Comparison of ENCODE assay signal across 8 cellular contexts in the genomic region with DNA sequence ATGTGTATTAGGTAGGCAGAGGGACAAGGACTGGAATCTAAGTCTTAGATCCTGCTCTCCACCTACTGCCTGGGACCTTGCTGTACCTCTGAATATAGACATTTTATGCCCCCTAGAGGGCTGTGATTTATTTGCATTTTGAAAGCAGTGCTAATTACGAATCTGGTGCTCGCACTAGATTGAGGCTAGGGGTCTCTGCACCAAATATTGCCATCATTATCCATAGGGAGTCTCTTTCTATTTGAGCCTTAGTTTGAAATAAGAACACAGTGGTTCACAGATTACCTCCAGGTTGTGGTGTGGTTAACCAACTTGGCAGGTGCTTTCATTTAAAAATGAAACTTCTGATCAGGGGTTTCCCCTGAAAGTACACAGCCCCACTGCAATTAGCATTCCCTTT. TPM values are rescaled to one million over a fixed set of nuclear protein-coding genes. Genes with fewer than 3 reads are reported as not detected.
A peak's percentile ranks its signal among the peaks of the same experiment; 100 is the strongest.
DNase-seq lines count a peak whose midpoint lies in the region; ATAC-seq and TF ChIP-seq lines count a peak whose summit lies in the region.

No MANE protein-coding gene starts in this region.

- H3K4me3 Mint-ChIP-seq in activated T-cell treated with anti-CD3 and anti-CD28 coated beads, Interleukin-2, amount 50 U/mL, for 24 hours: no peak overlapping the region

- intact Hi-C loops in testis (cut with DNase I; ENCODE audit: low total_unique reads): no loop called here

- H3K4me1 ChIP-seq in BE2C (no peaks in the 10 kb centered on the region), testis (no peaks in the 10 kb centered on the region)

- peaks cover 5% of the 10 kb centered on the region for H3K4me1 Mint-ChIP-seq in activated T-cell treated with anti-CD3 and anti-CD28 coated beads, Interleukin-2, amount 50 U/mL, for 24 hours (ENCODE audit: low read depth)

- H3K27me3 Mint-ChIP-seq in activated T-cell treated with anti-CD3 and anti-CD28 coated beads, Interleukin-2, amount 50 U/mL, for 24 hours: peaks cover 72% of the 10 kb centered on the region

- DNase-seq in BE2C: no peak
- DNase-seq in NCI-H524 treated with DMSO at 0.1 percent for 48 hours (lab: John Stamatoyannopoulos, UW): peak; percentile 0
- peak; percentile 48 for DNase-seq in epidermal melanocyte (ENCODE audit: insufficient read length, low spot score)
- peak; percentile 41 for DNase-seq in testis
- no peak for DNase-seq in activated T-cell treated with anti-CD3 and anti-CD28 coated beads, Interleukin-2, amount 50 U/mL, for 24 hours
- no peak for DNase-seq in KG1 (lab: John Stamatoyannopoulos, UW)

- 51 to 53% methylated on average over 2 of the region's 2 CpGs for WGBS in testis, 2 donors

- H3K27ac Mint-ChIP-seq in activated T-cell treated with anti-CD3 and anti-CD28 coated beads, Interleukin-2, amount 50 U/mL, for 24 hours: no peak overlapping the region

- ATAC-seq in GM18508 (IDR thresholded peaks at IDR 0.05; ENCODE audit: insufficient read depth, unreplicated experiment): peak; percentile 85
- ATAC-seq in HG02798 (IDR thresholded peaks at IDR 0.05; ENCODE audit: poor library complexity, unreplicated experiment): peak; percentile 95

- no peak for TF ChIP-seq POLR2A in testis (IDR thresholded peaks at IDR 0.05)

- no peaks in the 10 kb centered on the region for H3K9me3 Mint-ChIP-seq in activated T-cell treated with anti-CD3 and anti-CD28 coated beads, Interleukin-2, amount 50 U/mL, for 24 hours

- H3K9me3 ChIP-seq in BE2C (no peaks in the 10 kb centered on the region), testis (no peaks in the 10 kb centered on the region)

- no peak overlapping the region for H3K27ac ChIP-seq in testis

- no peak overlapping the region for H3K4me3 ChIP-seq in BE2C (ENCODE audit: low read depth, low read length)
- H3K4me3 ChIP-seq in testis: no peak overlapping the region

- no peaks in the 10 kb centered on the region for H3K36me3 Mint-ChIP-seq in activated T-cell treated with anti-CD3 and anti-CD28 coated beads, Interleukin-2, amount 50 U/mL, for 24 hours (ENCODE audit: low read depth)

- no peaks in the 10 kb centered on the region for H3K36me3 ChIP-seq in BE2C
- H3K36me3 ChIP-seq in testis (ENCODE audit: low read depth, missing control alignments): no peaks in the 10 kb centered on the region

- TF ChIP-seq CTCF in BE2C (IDR thresholded peaks at IDR 0.05; ENCODE audit: low read depth, low read length) (peak; percentile 43), testis (IDR thresholded peaks at IDR 0.05) (peak in 2 of 3 experiments; percentile 19 to 22)

- H3K27me3 ChIP-seq in BE2C: no peaks in the 10 kb centered on the region; the same call in none of the 2 replicates
- H3K27me3 ChIP-seq in testis: no peaks in the 10 kb centered on the region

RNA-seq across cellular contexts. Expression of a gene that starts 41.8 kb away (rescaled TPM):
- 1.8 TPM for polyA plus RNA-seq in BE2C (2012; ENCODE audit: insufficient read depth, insufficient read length, low read depth)
- total RNA-seq in testis: 10 to 100 TPM; 51.9 to 53.8 TPM
- polyA plus RNA-seq in testis (ENCODE audit: insufficient read depth, low read depth, low replicate concordance): 29.0 TPM

RNA-seq across cellular contexts. Expression of a gene that starts 59.4 kb away (rescaled TPM):
- polyA plus RNA-seq in BE2C (2012; ENCODE audit: insufficient read depth, insufficient read length, low read depth): 89.3 TPM
- total RNA-seq in testis: 10 to 100 TPM; 34.3 to 38.3 TPM
- 121 TPM for polyA plus RNA-seq in testis (ENCODE audit: insufficient read depth, low read depth, low replicate concordance)

Comparison
In these comparisons a context has a peak if more than half of its experiments do, and no peak if none do; other contexts are left out.
1. DNase-seq: peak in NCI-H524 treated with DMSO at 0.1 percent for 48 hours (single experiment), epidermal melanocyte (single experiment) and testis (single experiment); none in BE2C (single experiment), activated T-cell treated with anti-CD3 and anti-CD28 coated beads, Interleukin-2, amount 50 U/mL, for 24 hours (single experiment) and KG1 (single experiment).